In genomic region chr5:68187268-68188055, GRCh38 we compare ENCODE assay signal across 8 cellular contexts. TPM values are rescaled to one million over a fixed set of nuclear protein-coding genes. Genes with fewer than 3 reads are reported as not detected.
DNase-seq lines count a peak whose midpoint lies in the region; ATAC-seq, FAIRE-seq and TF ChIP-seq lines count a peak whose summit lies in the region.

No MANE protein-coding gene starts in this region.

- peaks cover 7% of the 10 kb centered on the region for H3K4me1 ChIP-seq in SJCRH30
- H3K4me1 ChIP-seq in fibroblast of lung (ENCODE audit: control insufficient read depth, extremely low read depth, insufficient read depth, low read length) = no peaks in the 10 kb centered on the region
- H3K4me1 ChIP-seq in thyroid gland = no peaks in the 10 kb centered on the region

- H3K9ac ChIP-seq in fibroblast of lung (ENCODE audit: insufficient read depth, low read length) = no peak overlapping the region

- H3K4me1 Mint-ChIP-seq in mesothelial cell of epicardium = peaks cover 13% of the 10 kb centered on the region
- H3K4me1 Mint-ChIP-seq in activated T-cell treated with anti-CD3 and anti-CD28 coated beads, Interleukin-2, amount 50 U/mL, for 72 hours (ENCODE audit: low read depth) = no peaks in the 10 kb centered on the region
- H3K4me1 Mint-ChIP-seq in activated naive CD4-positive, alpha-beta T cell treated with anti-CD3 and anti-CD28 coated beads, Interleukin-2, amount 10 ng/mL, durations not matched to agents 7 days and 5 days = no peaks in the 10 kb centered on the region

- 37 to 41% methylated on average over 19 to 30 of the region's 34 CpGs for WGBS in thyroid gland, 2 donors

- H3K27ac ChIP-seq in SJCRH30 = peak overlapping the region; percentile 27
- H3K27ac ChIP-seq in fibroblast of lung (ENCODE audit: insufficient read depth, low read length) = no peak overlapping the region
- no peak overlapping the region for H3K27ac ChIP-seq in thyroid gland

- no peaks in the 10 kb centered on the region for H3K9me3 Mint-ChIP-seq in mesothelial cell of epicardium
- no peaks in the 10 kb centered on the region for H3K9me3 Mint-ChIP-seq in activated T-cell treated with anti-CD3 and anti-CD28 coated beads, Interleukin-2, amount 50 U/mL, for 72 hours
- H3K9me3 Mint-ChIP-seq in activated naive CD4-positive, alpha-beta T cell treated with anti-CD3 and anti-CD28 coated beads, Interleukin-2, amount 10 ng/mL, durations not matched to agents 7 days and 5 days = no peaks in the 10 kb centered on the region

- H3K9me3 ChIP-seq in SJCRH30 (replicated peaks) = no peaks in the 10 kb centered on the region
- H3K9me3 ChIP-seq in fibroblast of lung (ENCODE audit: control insufficient read depth, insufficient read depth, low read depth, low read length) = no peaks in the 10 kb centered on the region
- no peaks in the 10 kb centered on the region for H3K9me3 ChIP-seq in thyroid gland

- H3K36me3 ChIP-seq in SJCRH30 (no peaks in the 10 kb centered on the region), fibroblast of lung (ENCODE audit: control insufficient read depth, insufficient read depth, low read length) (no peaks in the 10 kb centered on the region), thyroid gland (no peaks in the 10 kb centered on the region)

- CTCF ChIA-PET in activated naive CD4-positive, alpha-beta T cell treated with anti-CD3 and anti-CD28 coated beads, Interleukin-2, amount 10 ng/mL, durations not matched to agents 7 days and 5 days (lab: Charles Lee) = no interaction called here

- peak; percentile 70 to 78 for DNase-seq in SJCRH30
- peak; percentile 66 to 76 for DNase-seq in fibroblast of lung (ENCODE audit: low read depth in 2 of 2)
- DNase-seq in mesothelial cell of epicardium (ENCODE audit: low spot score in 2 of 2, unreplicated experiment in 2 of 2) = peak; percentile 20 to 49
- peak; percentile 34 to 46 for DNase-seq in thyroid gland
- DNase-seq in activated T-cell treated with anti-CD3 and anti-CD28 coated beads, Interleukin-2, amount 50 U/mL, for 72 hours = no peak
- no peak for DNase-seq in GM12891 (ENCODE audit: insufficient read length, low spot score)
- DNase-seq in activated naive CD4-positive, alpha-beta T cell treated with anti-CD3 and anti-CD28 coated beads, Interleukin-2, amount 10 ng/mL, durations not matched to agents 7 days and 5 days = no peak
- no peak for DNase-seq in AG08395 (ENCODE audit: low spot score)

- no peaks in the 10 kb centered on the region for H3K36me3 Mint-ChIP-seq in mesothelial cell of epicardium
- H3K36me3 Mint-ChIP-seq in activated T-cell treated with anti-CD3 and anti-CD28 coated beads, Interleukin-2, amount 50 U/mL, for 72 hours (ENCODE audit: insufficient read depth in 2 of 2) = no peaks in the 10 kb centered on the region
- no peaks in the 10 kb centered on the region for H3K36me3 Mint-ChIP-seq in activated naive CD4-positive, alpha-beta T cell treated with anti-CD3 and anti-CD28 coated beads, Interleukin-2, amount 10 ng/mL, durations not matched to agents 7 days and 5 days

- H3K79me2 ChIP-seq in fibroblast of lung (ENCODE audit: control insufficient read depth, insufficient read depth, low read length) = no peaks in the 10 kb centered on the region

- peak overlapping the region; percentile 51 for H3K4me3 Mint-ChIP-seq in mesothelial cell of epicardium
- no peak overlapping the region for H3K4me3 Mint-ChIP-seq in activated T-cell treated with anti-CD3 and anti-CD28 coated beads, Interleukin-2, amount 50 U/mL, for 72 hours
- H3K4me3 Mint-ChIP-seq in activated naive CD4-positive, alpha-beta T cell treated with anti-CD3 and anti-CD28 coated beads, Interleukin-2, amount 10 ng/mL, durations not matched to agents 7 days and 5 days = no peak overlapping the region

- H3K27me3 ChIP-seq in SJCRH30 (no peaks in the 10 kb centered on the region), fibroblast of lung (ENCODE audit: control insufficient read depth, insufficient read depth, low read length) (no peaks in the 10 kb centered on the region), thyroid gland (no peaks in the 10 kb centered on the region)

- no peak for ATAC-seq in activated T-cell treated with anti-CD3 and anti-CD28 coated beads, Interleukin-2, amount 50 U/mL, for 72 hours (replicated peaks in 1 of 2)

- TF ChIP-seq CTCF in fibroblast of lung (conservative IDR thresholded peaks at IDR 0.05 in 1 of 2, IDR thresholded peaks at IDR 0.05 in 1 of 2; ENCODE audit: low read depth in 1 of 2, low read length in 2 of 2) = no peak
- TF ChIP-seq CTCF in mesothelial cell of epicardium (IDR thresholded peaks at IDR 0.05; ENCODE audit: unreplicated experiment) = no peak
- TF ChIP-seq CTCF in thyroid gland (IDR thresholded peaks at IDR 0.05) = no peak

- H3K4me3 ChIP-seq in SJCRH30 (peak overlapping the region; percentile 47), fibroblast of lung (replicated peaks in 1 of 4; ENCODE audit: control extremely low read depth in 1 of 4, insufficient read depth in 1 of 4, low read depth in 3 of 4, low read length in 4 of 4) (peak overlapping the region in 2 of 4 experiments; percentile 32 to 39), thyroid gland (replicated peaks in 1 of 3) (no peak overlapping the region)

- H2AFZ ChIP-seq in fibroblast of lung (ENCODE audit: low read length) = peak overlapping the region; percentile 72

- no peak for FAIRE-seq in GM12891 (lab: Jason Lieb, UNC)

- peak overlapping the region; percentile 74 for H3K4me2 ChIP-seq in fibroblast of lung (ENCODE audit: extremely low read depth, insufficient read depth, low read length)

- intact Hi-C loops in thyroid gland (cut with DNase I) = no loop called here

- peaks cover 6% of the 10 kb centered on the region for H3K27me3 Mint-ChIP-seq in mesothelial cell of epicardium (ENCODE audit: low read depth)
- H3K27me3 Mint-ChIP-seq in activated T-cell treated with anti-CD3 and anti-CD28 coated beads, Interleukin-2, amount 50 U/mL, for 72 hours (ENCODE audit: low read depth) = no peaks in the 10 kb centered on the region
- no peaks in the 10 kb centered on the region for H3K27me3 Mint-ChIP-seq in activated naive CD4-positive, alpha-beta T cell treated with anti-CD3 and anti-CD28 coated beads, Interleukin-2, amount 10 ng/mL, durations not matched to agents 7 days and 5 days

- no peaks in the 10 kb centered on the region for H4K20me1 ChIP-seq in fibroblast of lung (ENCODE audit: control insufficient read depth, extremely low read depth, insufficient read depth, low read length)

- no peak overlapping the region for H3K27ac Mint-ChIP-seq in mesothelial cell of epicardium
- H3K27ac Mint-ChIP-seq in activated T-cell treated with anti-CD3 and anti-CD28 coated beads, Interleukin-2, amount 50 U/mL, for 72 hours = no peak overlapping the region
- H3K27ac Mint-ChIP-seq in activated naive CD4-positive, alpha-beta T cell treated with anti-CD3 and anti-CD28 coated beads, Interleukin-2, amount 10 ng/mL, durations not matched to agents 7 days and 5 days = no peak overlapping the region

- no peak for TF ChIP-seq POLR2A in thyroid gland (IDR thresholded peaks at IDR 0.05)
- no peak for TF ChIP-seq POLR2A in GM12891 (IDR thresholded peaks at IDR 0.05; ENCODE audit: low read depth, low read length)

TF ChIP-seq in GM12891, 5 proteins besides CTCF, POLR2A, EP300 and RAD21:
- no peak for TF ChIP-seq TAF1 (IDR thresholded peaks at IDR 0.05; ENCODE audit: low read depth, low read length)
- TF ChIP-seq POLR2AphosphoS5 (IDR thresholded peaks at IDR 0.05; ENCODE audit: low read depth, low read length) = no peak
- no peak for TF ChIP-seq POU2F2 (IDR thresholded peaks at IDR 0.05; ENCODE audit: low read depth, low read length)
- no peak for TF ChIP-seq SPI1 (IDR thresholded peaks at IDR 0.05; ENCODE audit: low read depth, low read length)
- no peak for TF ChIP-seq PAX5 (IDR thresholded peaks at IDR 0.05; ENCODE audit: insufficient read depth, low read length, severe bottlenecking)

RNA-seq across cellular contexts. Expression of gene PIK3R1, which starts 28.1 kb away (rescaled TPM):
- 14.7 and 26.0 TPM in 2 replicates for total RNA-seq in SJCRH30 (2014; rRNA removed; shearing (Covaris generic))
- total RNA-seq in fibroblast of lung = 25.2 and 36.3 TPM in 2 replicates
- polyA plus RNA-seq in fibroblast of lung = 10.9 and 17.7 TPM in 2 replicates
- 13.1 and 23.3 TPM in 2 replicates for polyA plus RNA-seq in fibroblast of lung (2012)
- 61.5 and 102 TPM in 2 replicates for polyA minus RNA-seq in fibroblast of lung (ENCODE audit: low replicate concordance)
- total RNA-seq in mesothelial cell of epicardium = 77.3 to 80.4 TPM (median 79.0 TPM) in 3 replicates
- 100 to 1,000 TPM in 1 of 4 donors, 10 to 100 TPM in 3; 86.1 to 107 (median 94.8) TPM for total RNA-seq in thyroid gland
- 10 to 100 TPM; 46.5 to 74.2 TPM for total RNA-seq in activated T-cell treated with anti-CD3 and anti-CD28 coated beads, Interleukin-2, amount 50 U/mL, for 72 hours
- 16.1 TPM for polyA plus RNA-seq in GM12891 (2012; ENCODE audit: low read depth, missing spikeins)

Comparison
In these comparisons a context has a peak if more than half of its experiments do, and no peak if none do; other contexts are left out.
1. DNase-seq: peak in SJCRH30 (2 of 2), fibroblast of lung (2 of 2), mesothelial cell of epicardium (2 of 2) and thyroid gland (2 of 2); none in activated T-cell treated with anti-CD3 and anti-CD28 coated beads, Interleukin-2, amount 50 U/mL, for 72 hours (0 of 2), GM12891 (single experiment), activated naive CD4-positive, alpha-beta T cell treated with anti-CD3 and anti-CD28 coated beads, Interleukin-2, amount 10 ng/mL, durations not matched to agents 7 days and 5 days (single experiment) and AG08395 (single experiment).